18 cellular contexts compared by ENCODE assay signal in the genomic region with DNA sequence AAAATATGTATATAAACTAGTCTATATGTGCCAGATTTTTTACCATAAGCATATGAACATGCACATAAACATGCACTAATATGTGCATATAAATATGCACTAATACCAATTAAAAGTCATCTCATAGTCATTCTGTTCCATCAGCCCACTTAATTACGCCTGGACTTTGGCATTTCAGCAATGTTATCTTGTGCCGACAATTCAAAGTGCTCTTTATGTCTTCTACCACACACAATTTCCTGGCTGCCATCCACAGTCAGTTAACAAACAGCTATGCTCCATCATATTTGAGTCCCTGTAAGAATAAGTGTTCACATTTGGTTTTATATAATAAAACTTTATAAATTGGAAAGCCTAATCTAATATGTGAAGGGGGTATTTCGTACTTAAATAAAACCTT.
DNase-seq lines count a peak whose midpoint lies in the region; ATAC-seq and TF ChIP-seq lines count a peak whose summit lies in the region.
"Had no signal": no experiment of that assay in that cellular context is flagged by ENCODE, and none has a peak within 500 bp of the region (broad histone marks: within the 10 kb centered on the region; RNA-seq: fewer than 3 reads in every experiment).

No MANE protein-coding gene starts in this region.

- H3K27me3 ChIP-seq in heart right ventricle (no peaks in the 10 kb centered on the region), neuronal stem cell (ENCODE audit: control insufficient read depth in 3 of 3, insufficient read depth in 3 of 3, low read depth in 1 of 3, low read length in 3 of 3) (peaks cover 0 to 2% (median 0%) of the 10 kb centered on the region in 3 experiments), A673 (replicated peaks; ENCODE audit: insufficient read depth, low read depth, low read length, poor library complexity) (no peaks in the 10 kb centered on the region)
- H3K27me3 ChIP-seq: dorsolateral prefrontal cortex had no signal

- H3K36me3 ChIP-seq in heart right ventricle, result no peaks in the 10 kb centered on the region
- H3K36me3 ChIP-seq in neuronal stem cell (replicated peaks in 1 of 2; ENCODE audit: control insufficient read depth in 2 of 2, insufficient read depth in 2 of 2, low read length in 2 of 2), result no peaks in the 10 kb centered on the region
- H3K36me3 ChIP-seq in A673 (ENCODE audit: insufficient read depth, low read length, poor library complexity, severe bottlenecking), result no peaks in the 10 kb centered on the region

- H2BK15ac ChIP-seq in neuronal stem cell (ENCODE audit: low read length), result no peak overlapping the region

- H3K4me3 ChIP-seq in astrocyte of the spinal cord (ENCODE audit: low read depth, low read length), result no peak overlapping the region
- no peak overlapping the region for H3K4me3 ChIP-seq in heart right ventricle
- no peak overlapping the region for H3K4me3 ChIP-seq in neuronal stem cell (ENCODE audit: low read length in 2 of 2)
- no peak overlapping the region for H3K4me3 ChIP-seq in A673 (ENCODE audit: low read depth, low read length, poor library complexity, severe bottlenecking)
- H3K4me3 ChIP-seq: dorsolateral prefrontal cortex had no signal

- H3K79me1 ChIP-seq in neuronal stem cell (ENCODE audit: low read depth, low read length), result no peaks in the 10 kb centered on the region

- peaks cover 0 to 4% (median 0%) of the 10 kb centered on the region in 11 donors for H3K9me3 ChIP-seq in heart right ventricle
- H3K9me3 ChIP-seq in neuronal stem cell (replicated peaks in 1 of 2; ENCODE audit: control insufficient read depth in 2 of 2, insufficient read depth in 1 of 2, low read depth in 1 of 2, low read length in 2 of 2), result no peaks in the 10 kb centered on the region
- no peaks in the 10 kb centered on the region for H3K9me3 ChIP-seq in A673 (ENCODE audit: low read depth, low read length, poor library complexity, severe bottlenecking)

- no peak overlapping the region for H2BK5ac ChIP-seq in neuronal stem cell (ENCODE audit: low read length)

- ATAC-seq in heart right ventricle (peak; percentile 52 to 94 (median 84)), HG02759 (IDR thresholded peaks at IDR 0.05; ENCODE audit: unreplicated experiment) (no peak)
- ATAC-seq: activated naive CD8-positive, alpha-beta T cell treated with anti-CD3 and anti-CD28 coated beads, Interleukin-2, amount 50 U/mL, for 24 hours; natural killer cell; sciatic nerve had no signal

- intact Hi-C loops in heart right ventricle (cut with DNase I), result loop anchor here in 4 of 10 donors (5.0 to 10.0 kb wide), 3 partner anchors 106 to 286 kb away; partner anchors contain the start of gene SPTBN1 (in 3 of the 4)
- intact Hi-C loops in A673 (cut with micrococcal nuclease; ENCODE audit: unreplicated experiment), result no loop called here

- no peak for TF ChIP-seq CTCF in astrocyte of the spinal cord (IDR thresholded peaks at IDR 0.05; ENCODE audit: low read depth, low read length)
- no peak for TF ChIP-seq CTCF in heart right ventricle (IDR thresholded peaks at IDR 0.05)
- TF ChIP-seq CTCF in A673 (conservative IDR thresholded peaks at IDR 0.05; ENCODE audit: low read depth, low read length), result no peak

- POLR2A ChIA-PET in A673 (lab: Charles Lee; ENCODE audit: low non-redundant PET), result no interaction called here

- in situ Hi-C loops in astrocyte of the spinal cord (cut with HindIII; ENCODE audit: low sequenced_read_pairs), result no loop called here

- H3K27ac ChIP-seq in heart right ventricle (peak overlapping the region in 5 of 10 donors; percentile 41 to 58 (median 49)), neuronal stem cell (replicated peaks; ENCODE audit: low read length) (no peak overlapping the region), A673 (ENCODE audit: low read depth, low read length, poor library complexity, severe bottlenecking) (no peak overlapping the region)
- H3K27ac ChIP-seq: dorsolateral prefrontal cortex had no signal

- CTCF ChIA-PET in A673 (lab: Charles Lee), result no interaction called here

- H3K4me2 ChIP-seq in neuronal stem cell (ENCODE audit: insufficient read depth, low read length, poor library complexity, severe bottlenecking), result no peak overlapping the region

- no peak overlapping the region for H2BK12ac ChIP-seq in neuronal stem cell (ENCODE audit: low read length)

- DNase-seq in EL (peak; percentile 54), astrocyte of the spinal cord (ENCODE audit: low read depth, low spot score) (peak; percentile 12), heart right ventricle (peak in 1 of 2 donors; percentile 70), renal cortical epithelial cell (ENCODE audit: low read depth) (peak; percentile 55), neuronal stem cell (ENCODE audit: low spot score) (no peak), A673 (ENCODE audit: low spot score) (no peak)
- DNase-seq: activated CD4-positive, alpha-beta memory T cell treated with anti-CD3 and anti-CD28 coated beads for 36 hours; activated CD4-positive, CD25-positive, alpha-beta regulatory T cell; activated effector memory CD4-positive, alpha-beta T cell treated with anti-CD3 and anti-CD28 coated beads, Interleukin-2, amount 50 U/mL, for 16 hours; activated naive CD8-positive, alpha-beta T cell treated with anti-CD3 and anti-CD28 coated beads, Interleukin-2, amount 50 U/mL, for 24 hours; caudate nucleus; dorsolateral prefrontal cortex; MM.1S; natural killer cell; NCI-H69; SW 1271 had no signal

- H4K8ac ChIP-seq in neuronal stem cell (ENCODE audit: low read depth, low read length), result no peak overlapping the region

- no peak overlapping the region for H2AFZ ChIP-seq in neuronal stem cell (ENCODE audit: low read length)

- H4K91ac ChIP-seq in neuronal stem cell (ENCODE audit: low read depth, low read length, poor library complexity), result no peak overlapping the region

- no peak overlapping the region for H3K23ac ChIP-seq in neuronal stem cell (ENCODE audit: low read depth, low read length, poor library complexity)

- H3K18ac ChIP-seq in neuronal stem cell (ENCODE audit: low read length), result no peak overlapping the region

- H2AK5ac ChIP-seq in neuronal stem cell (ENCODE audit: low read depth, low read length), result no peak overlapping the region

- 35 to 56% methylated on average over 3 of the region's 3 CpGs for WGBS in heart right ventricle, 2 donors
- WGBS in neuronal stem cell (ENCODE audit: extremely low coverage in 2 of 2, insufficient read length in 2 of 2, insufficient replicate concordance in 1 of 2), 2 donors, result no CpG with 5 or more reads among the region's 3 CpGs

- H3K9ac ChIP-seq in neuronal stem cell (ENCODE audit: low read depth, low read length, poor library complexity), result no peak overlapping the region

- no peak overlapping the region for H3K14ac ChIP-seq in neuronal stem cell (ENCODE audit: low read length)

- BruUV-seq in A673 (replicated peaks; lab: Mats Ljungman, UMichigan), result no TSS peak

- no peak overlapping the region for H3K4ac ChIP-seq in neuronal stem cell (ENCODE audit: low read length)

- H3K4me1 ChIP-seq in heart right ventricle, result peaks cover 0 to 19% (median 0%) of the 10 kb centered on the region in 9 donors
- no peaks in the 10 kb centered on the region for H3K4me1 ChIP-seq in neuronal stem cell (ENCODE audit: control insufficient read depth in 2 of 2, insufficient read depth in 1 of 2, low read depth in 1 of 2, low read length in 2 of 2)
- H3K4me1 ChIP-seq in A673 (ENCODE audit: insufficient read depth, low read length, poor library complexity, severe bottlenecking), result no peaks in the 10 kb centered on the region

- H2BK120ac ChIP-seq in neuronal stem cell (ENCODE audit: low read depth, low read length), result no peak overlapping the region

Comparison
In these comparisons a context has a peak if more than half of its experiments do, and no peak if none do; other contexts are left out.
1. DNase-seq: peak in EL (single experiment), astrocyte of the spinal cord (single experiment) and renal cortical epithelial cell (single experiment); none in neuronal stem cell (single experiment) and A673 (single experiment).